14 cellular contexts compared by ENCODE assay signal in genomic region chr5:139686919-139687421, GRCh38. TPM values are rescaled to one million over a fixed set of nuclear protein-coding genes. Genes with fewer than 3 reads are reported as not detected.
A peak's percentile ranks its signal among the peaks of the same experiment; 100 is the strongest.
DNase-seq lines count a peak whose midpoint lies in the region; ATAC-seq and TF ChIP-seq lines count a peak whose summit lies in the region.
"Had no signal": no experiment of that assay in that cellular context is flagged by ENCODE, and none has a peak within 500 bp of the region (broad histone marks: within the 10 kb centered on the region; RNA-seq: fewer than 3 reads in every experiment).

No MANE protein-coding gene starts in this region.

- H3K36me3 ChIP-seq in body of pancreas (replicated peaks in 1 of 2; ENCODE audit: insufficient read depth in 1 of 2, low read depth in 2 of 2) (peaks cover 0 to 4% of the 10 kb centered on the region in 2 donors), liver (ENCODE audit: control insufficient read depth in 4 of 4, insufficient read depth in 3 of 4, low read depth in 1 of 4, low read length in 3 of 4) (peaks cover 4 to 10% (median 7%) of the 10 kb centered on the region in 4 donors)
- H3K36me3 ChIP-seq: neutrophil had no signal

- peaks cover 32 to 40% of the 10 kb centered on the region in 2 donors for H3K36me3 Mint-ChIP-seq in stimulated activated naive B cell treated with anti-CD40 and anti-IgM and Interleukin-4, amounts not matched to agents 10 μg/mL and 1 μg/mL and 100 μg/mL, for 72 hours

- peak; percentile 11 for ATAC-seq in body of pancreas
- ATAC-seq in stimulated activated naive B cell treated with anti-CD40 and anti-IgM and Interleukin-4, amounts not matched to agents 10 μg/mL and 1 μg/mL and 100 μg/mL, for 72 hours (replicated peaks), result no peak
- ATAC-seq in HG03025 (IDR thresholded peaks at IDR 0.05; ENCODE audit: low FRiP score, unreplicated experiment), result no peak

- H3K4me1 Mint-ChIP-seq in stimulated activated naive B cell treated with anti-CD40 and anti-IgM and Interleukin-4, amounts not matched to agents 10 μg/mL and 1 μg/mL and 100 μg/mL, for 72 hours, result peaks cover 58 to 90% of the 10 kb centered on the region in 2 donors

- TF ChIP-seq RAD21 in liver (IDR thresholded peaks at IDR 0.05), result no peak

- intact Hi-C loops in body of pancreas (cut with DNase I), result loop anchor here (10.0 kb wide), 1 partner anchor 52 kb away; no protein-coding TSS in a partner anchor

- no peak for TF ChIP-seq CTCF in body of pancreas (IDR thresholded peaks at IDR 0.05)
- TF ChIP-seq CTCF in liver (IDR thresholded peaks at IDR 0.05; ENCODE audit: low read depth, low read length, missing input control), result no peak

- H3K27ac ChIP-seq in body of pancreas (peak overlapping the region; percentile 78 to 86 (median 82)), liver (ENCODE audit: low read depth in 1 of 2, low read length in 2 of 2) (peak overlapping the region; percentile 74 to 76)
- H3K27ac ChIP-seq: neutrophil, PC-9 had no signal

- no peak overlapping the region for H3K4me3 Mint-ChIP-seq in stimulated activated naive B cell treated with anti-CD40 and anti-IgM and Interleukin-4, amounts not matched to agents 10 μg/mL and 1 μg/mL and 100 μg/mL, for 72 hours

- H3K27me3 ChIP-seq in body of pancreas (no peaks in the 10 kb centered on the region), liver (ENCODE audit: control insufficient read depth in 4 of 4, insufficient read depth in 4 of 4, low read length in 3 of 4) (no peaks in the 10 kb centered on the region)

- TF ChIP-seq POLR2A in body of pancreas (IDR thresholded peaks at IDR 0.05), result no peak

- no peak overlapping the region for H3K4me3 ChIP-seq in body of pancreas
- H3K4me3 ChIP-seq in liver (ENCODE audit: low read depth in 1 of 3, low read length in 3 of 3), result no peak overlapping the region
- H3K4me3 ChIP-seq: PC-9 had no signal

- H3K4me1 ChIP-seq in body of pancreas, result peaks cover 76% of the 10 kb centered on the region
- H3K4me1 ChIP-seq in liver (ENCODE audit: control insufficient read depth in 4 of 4, insufficient read depth in 4 of 4, low read length in 3 of 4), result peaks cover 37 to 79% (median 71%) of the 10 kb centered on the region in 4 donors

- no peaks in the 10 kb centered on the region for H3K27me3 Mint-ChIP-seq in stimulated activated naive B cell treated with anti-CD40 and anti-IgM and Interleukin-4, amounts not matched to agents 10 μg/mL and 1 μg/mL and 100 μg/mL, for 72 hours

- no peak overlapping the region for H3K9ac ChIP-seq in liver (ENCODE audit: low read depth in 1 of 2, low read length in 2 of 2)

- DNase-seq in MV-4-11 (lab: John Stamatoyannopoulos, UW) (peak; percentile 73), body of pancreas (peak; percentile 59 to 71 (median 65)), ureter (ENCODE audit: low spot score) (no peak), NCI-H1048 (lab: John Stamatoyannopoulos, UW) (no peak), T1000 (lab: John Stamatoyannopoulos, UW) (no peak)
- DNase-seq in stimulated activated naive B cell treated with anti-CD40 and anti-IgM and Interleukin-4, amounts not matched to agents 10 μg/mL and 1 μg/mL and 100 μg/mL, for 72 hours, result no peak
- DNase-seq: activated T-cell treated with anti-CD3 and anti-CD28 coated beads for 4 hours, COR-L47, NCI-H2107, PC-9, T-helper 9 cell had no signal

- H3K27ac Mint-ChIP-seq in stimulated activated naive B cell treated with anti-CD40 and anti-IgM and Interleukin-4, amounts not matched to agents 10 μg/mL and 1 μg/mL and 100 μg/mL, for 72 hours, result peak overlapping the region; percentile 47

- H3K9me3 ChIP-seq in body of pancreas (no peaks in the 10 kb centered on the region), liver (ENCODE audit: control insufficient read depth in 4 of 4, low read length in 3 of 4) (no peaks in the 10 kb centered on the region)
- H3K9me3 ChIP-seq: neutrophil had no signal

- H3K9me3 Mint-ChIP-seq in stimulated activated naive B cell treated with anti-CD40 and anti-IgM and Interleukin-4, amounts not matched to agents 10 μg/mL and 1 μg/mL and 100 μg/mL, for 72 hours, result no peaks in the 10 kb centered on the region

- 46 to 47% methylated on average over 2 to 16 of the region's 16 CpGs for WGBS in body of pancreas, 2 donors
- WGBS in liver, result 57% methylated on average over 16 of the region's 16 CpGs

TF ChIP-seq in liver, 16 proteins besides CTCF, POLR2A, EP300 and RAD21:
- no peak for TF ChIP-seq ZBTB33 (IDR thresholded peaks at IDR 0.05)
- peak; percentile 68 to 74 for TF ChIP-seq GABPA (IDR thresholded peaks at IDR 0.05 in 1 of 2, conservative IDR thresholded peaks at IDR 0.05 in 1 of 2)
- TF ChIP-seq, protein P1, sequence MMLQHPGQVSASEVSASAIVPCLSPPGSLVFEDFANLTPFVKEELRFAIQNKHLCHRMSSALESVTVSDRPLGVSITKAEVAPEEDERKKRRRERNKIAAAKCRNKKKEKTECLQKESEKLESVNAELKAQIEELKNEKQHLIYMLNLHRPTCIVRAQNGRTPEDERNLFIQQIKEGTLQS (IDR thresholded peaks at IDR 0.05), result no peak
- TF ChIP-seq HNF4G (IDR thresholded peaks at IDR 0.05), result peak; percentile 8
- TF ChIP-seq EGR1 (IDR thresholded peaks at IDR 0.05; ENCODE audit: low read depth in 2 of 2), result no peak

RNA-seq across cellular contexts. Expression of gene CXXC5, which starts 38.8 kb away (rescaled TPM):
- total RNA-seq in body of pancreas (10 to 100 TPM; 86.6 to 87.7 TPM), liver (10 to 100 TPM; 59.1 to 78.6 TPM), ureter (28.7 TPM)
- 10 to 100 TPM; 40.6 to 70.0 TPM for polyA plus RNA-seq in liver

Comparison
In these comparisons a context has a peak if more than half of its experiments do, and no peak if none do; other contexts are left out.
1. DNase-seq: peak in MV-4-11 (single experiment) and body of pancreas (4 of 4); none in stimulated activated naive B cell treated with anti-CD40 and anti-IgM and Interleukin-4, amounts not matched to agents 10 μg/mL and 1 μg/mL and 100 μg/mL, for 72 hours (single experiment), ureter (single experiment), NCI-H1048 (single experiment) and T1000 (single experiment).